ENCODE assay signal across 1 cellular context in the genomic region with DNA sequence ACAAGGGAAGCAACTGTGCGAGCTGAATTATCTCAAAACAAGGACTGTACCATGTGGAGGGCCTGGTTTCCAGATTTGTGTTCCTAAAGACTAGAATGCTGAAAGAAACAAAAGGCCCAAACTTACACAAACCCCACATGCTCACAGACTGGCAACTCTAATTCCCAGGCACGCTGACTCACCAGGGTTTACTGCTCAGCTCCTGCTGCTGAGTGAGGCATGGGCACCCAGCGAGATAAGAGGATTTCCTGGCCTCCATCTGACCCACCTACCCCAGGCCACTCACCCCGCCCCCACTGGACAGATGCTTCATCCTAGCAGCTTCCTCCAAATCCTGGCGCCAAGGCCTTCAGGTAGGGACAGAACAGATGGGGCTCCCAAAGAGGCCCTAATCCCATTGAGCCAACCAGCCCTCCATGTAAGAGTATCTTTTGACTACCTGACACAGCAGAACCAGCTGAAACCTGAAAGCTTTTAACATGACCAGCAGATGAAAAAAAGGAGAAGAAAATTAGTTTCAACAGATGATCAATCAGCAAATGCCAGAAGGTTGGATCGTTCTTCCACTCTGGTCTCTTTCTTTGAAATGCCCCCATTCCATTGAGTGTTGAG.
A peak's percentile ranks its signal among the peaks of the same experiment; 100 is the strongest.
TF ChIP-seq lines count a peak whose summit lies in the region.

No MANE protein-coding gene starts in this region.

TF ChIP-seq in IMR-90, 13 proteins besides CTCF, POLR2A, EP300 and RAD21 (continued from another document):
- TF ChIP-seq SMC3 (IDR thresholded peaks at IDR 0.05; ENCODE audit: low read depth, low read length) (no peak), MXI1 (IDR thresholded peaks at IDR 0.05; ENCODE audit: borderline replicate concordance, low read depth, low read length) (0 out of 2 replicates have a peak, but pooled peaks have one; percentile 26), NFE2L2 (IDR thresholded peaks at IDR 0.05; ENCODE audit: low read depth, low read length) (no peak), MAZ (IDR thresholded peaks at IDR 0.05; ENCODE audit: borderline replicate concordance, low read depth, low read length) (0 out of 2 replicates have a peak, but pooled peaks have one; percentile 15), RCOR1 (IDR thresholded peaks at IDR 0.05; ENCODE audit: insufficient replicate concordance, low read length) (no peak)
